ENCODE assay signal across 9 cellular contexts in genomic region chr1:15760520-15761211, GRCh38. TPM values are rescaled to one million over a fixed set of nuclear protein-coding genes. Genes with fewer than 3 reads are reported as not detected.
DNase-seq lines count a peak whose midpoint lies in the region; ATAC-seq, FAIRE-seq and TF ChIP-seq lines count a peak whose summit lies in the region.
"Had no signal": no experiment of that assay in that cellular context is flagged by ENCODE, and none has a peak within 500 bp of the region (broad histone marks: within the 10 kb centered on the region; RNA-seq: fewer than 3 reads in every experiment).

No MANE protein-coding gene starts in this region.

- ATAC-seq in GM18498 (IDR thresholded peaks at IDR 0.05; ENCODE audit: unreplicated experiment), result no peak

- H3K27ac ChIP-seq in kidney (ENCODE audit: low read depth in 2 of 2, low read length in 2 of 2) (peak overlapping the region; percentile 2 to 68), stomach smooth muscle (ENCODE audit: low read length) (peak overlapping the region; percentile 31)

- H3K9ac ChIP-seq in kidney (ENCODE audit: low read length in 2 of 2) (no peak overlapping the region), stomach smooth muscle (ENCODE audit: low read length in 2 of 2) (peak overlapping the region; percentile 42 to 44)

- H3K27me3 ChIP-seq in stomach smooth muscle (ENCODE audit: control insufficient read depth in 1 of 2, insufficient read depth in 2 of 2, low read length in 2 of 2), result no peaks in the 10 kb centered on the region

- H3K4me1 ChIP-seq in kidney (ENCODE audit: control insufficient read depth in 1 of 2, insufficient read depth in 1 of 2, low read depth in 1 of 2, low read length in 2 of 2) (peaks cover 0 to 9% of the 10 kb centered on the region in 2 donors), stomach smooth muscle (ENCODE audit: control insufficient read depth, insufficient read depth, low read length) (peaks cover 28% of the 10 kb centered on the region)

- TF ChIP-seq CTCF in HFF-Myc (IDR thresholded peaks at IDR 0.05; ENCODE audit: low read depth, low read length, missing control alignments) (no peak), cardiac fibroblast (IDR thresholded peaks at IDR 0.05; ENCODE audit: low read depth, low read length) (no peak), kidney (IDR thresholded peaks at IDR 0.05; ENCODE audit: borderline replicate concordance, extremely low read depth, insufficient read depth) (no peak)

- H3K4me3 ChIP-seq in HFF-Myc (replicated peaks; ENCODE audit: low read depth, low read length), result peak overlapping the region; percentile 35
- peak overlapping the region; percentile 52 to 88 for H3K4me3 ChIP-seq in cardiac fibroblast (replicated peaks in 1 of 2; ENCODE audit: low read depth in 2 of 2, low read length in 2 of 2)
- H3K4me3 ChIP-seq in kidney (ENCODE audit: low read length in 2 of 2), result peak overlapping the region in 1 of 2 donors; percentile 17
- H3K4me3 ChIP-seq in stomach smooth muscle (ENCODE audit: low read length in 2 of 2), result peak overlapping the region; percentile 3 to 60

- intact Hi-C loops in kidney (cut with DNase I), result no loop called here

- H3K36me3 ChIP-seq in kidney (ENCODE audit: control insufficient read depth in 1 of 2, insufficient read depth in 2 of 2, low read length in 2 of 2) (no peaks in the 10 kb centered on the region), stomach smooth muscle (ENCODE audit: control insufficient read depth in 2 of 2, insufficient read depth in 2 of 2, low read length in 2 of 2) (no peaks in the 10 kb centered on the region)

- FAIRE-seq in kidney (lab: Jason Lieb, UNC), result no peak

- DNase-seq in HFF-Myc (ENCODE audit: extremely low read depth, low read depth) (peak; percentile 25), cardiac fibroblast (ENCODE audit: low read depth in 2 of 2) (peak; percentile 84 to 95), kidney (peak; percentile 95), GM19238 (ENCODE audit: insufficient read length, low spot score) (no peak)
- no peak for DNase-seq in stimulated activated CD4-positive, alpha-beta T cell treated with anti-CD3 and anti-CD28 coated beads, Interleukin-15, amount 100 ng/mL, for 24 hours
- no peak for DNase-seq in activated CD4-positive, CD25-positive, alpha-beta regulatory T cell (lab: John Stamatoyannopoulos, UW)
- DNase-seq: retina had no signal

- no peaks in the 10 kb centered on the region for H3K9me3 ChIP-seq in kidney (ENCODE audit: control insufficient read depth in 1 of 2, low read length in 2 of 2)
- H3K9me3 ChIP-seq in stomach smooth muscle (ENCODE audit: control insufficient read depth in 2 of 2, low read length in 2 of 2), result no peaks in the 10 kb centered on the region

RNA-seq across cellular contexts. Expression of gene FBLIM1, which starts 2.1 kb away (rescaled TPM):
- 89.3 TPM for total RNA-seq in kidney
- polyA plus RNA-seq in kidney (ENCODE audit: insufficient read depth, low read depth, low replicate concordance), result 16.6 TPM

RNA-seq across cellular contexts. Expression of gene TMEM82, which starts 18.4 kb away (rescaled TPM):
- total RNA-seq in kidney, result 2.0 TPM
- 25.4 TPM for polyA plus RNA-seq in kidney (ENCODE audit: insufficient read depth, low read depth, low replicate concordance)

RNA-seq across cellular contexts. Expression of gene SLC25A34, which starts 24.6 kb away (rescaled TPM):
- 1.5 TPM for total RNA-seq in kidney
- polyA plus RNA-seq in kidney (ENCODE audit: insufficient read depth, low read depth, low replicate concordance), result 12.2 TPM

RNA-seq across cellular contexts. Expression of gene UQCRHL, which starts 46.8 kb away (rescaled TPM):
- total RNA-seq in kidney, result 0.91 TPM
- polyA plus RNA-seq in kidney (ENCODE audit: insufficient read depth, low read depth, low replicate concordance), result 11.8 TPM

Comparison
In these comparisons a context has a peak if more than half of its experiments do, and no peak if none do; other contexts are left out.
1. DNase-seq: peak in HFF-Myc (single experiment), cardiac fibroblast (2 of 2) and kidney (single experiment); none in GM19238 (single experiment), stimulated activated CD4-positive, alpha-beta T cell treated with anti-CD3 and anti-CD28 coated beads, Interleukin-15, amount 100 ng/mL, for 24 hours (single experiment) and activated CD4-positive, CD25-positive, alpha-beta regulatory T cell (0 of 4).
2. H3K9ac ChIP-seq: peak in stomach smooth muscle (2 of 2); none in kidney (0 of 2).